28 cellular contexts compared by ENCODE assay signal in the genomic region with DNA sequence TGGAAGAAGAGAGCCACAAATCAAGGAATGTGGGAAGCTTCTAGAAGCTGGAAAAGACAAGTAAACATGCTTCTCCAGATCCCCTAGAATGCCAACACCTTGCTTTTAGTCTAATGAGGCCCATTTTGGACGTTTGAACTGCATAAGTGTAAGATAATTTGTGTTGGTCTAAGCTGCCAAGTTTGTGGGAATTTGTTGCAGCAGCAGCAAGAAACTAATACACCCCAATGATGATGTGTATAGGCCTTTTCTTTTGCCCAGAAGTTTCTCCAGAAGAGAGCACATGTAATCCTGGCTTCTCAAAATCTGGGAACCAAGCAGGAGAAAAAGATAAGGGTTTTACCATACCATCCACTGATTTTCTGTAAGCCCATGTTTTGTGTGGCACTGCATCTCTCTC.
A peak's percentile ranks its signal among the peaks of the same experiment; 100 is the strongest.
DNase-seq lines count a peak whose midpoint lies in the region; ATAC-seq, FAIRE-seq and TF ChIP-seq lines count a peak whose summit lies in the region.
"Had no signal": no experiment of that assay in that cellular context is flagged by ENCODE, and none has a peak within 500 bp of the region (broad histone marks: within the 10 kb centered on the region; RNA-seq: fewer than 3 reads in every experiment).

No MANE protein-coding gene starts in this region.

- no peak overlapping the region for H3K9ac ChIP-seq in HepG2 (ENCODE audit: insufficient read depth, low read depth, low read length)
- H3K9ac ChIP-seq: BLaER1; BLaER1 treated with 17β-estradiol and CSF1 and Interleukin-3, amounts not matched to agents 10 nM and 100 nM had no signal

- CTCF ChIA-PET in HepG2 (lab: Yijun Ruan, JAX; ENCODE audit: low intra/inter-chr PET ratio, low total read pairs) = no interaction called here

- H4K20me1 ChIP-seq in HepG2 (ENCODE audit: insufficient read depth, low read length) = no peaks in the 10 kb centered on the region
- H4K20me1 ChIP-seq: BLaER1; BLaER1 treated with 17β-estradiol and CSF1 and Interleukin-3, amounts not matched to agents 10 nM and 100 nM had no signal

- TF ChIP-seq EP300 in HepG2 (IDR thresholded peaks at IDR 0.05; ENCODE audit: low read depth in 2 of 2, low read length in 2 of 2) (no peak), HepG2 (CRISPR knock-in tag; IDR thresholded peaks at IDR 0.05; ENCODE audit: borderline replicate concordance) (no peak)

- no peak for FAIRE-seq in HepG2 (lab: Jason Lieb, UNC)
- FAIRE-seq: A204.1, A549 had no signal

- H3K27me3 ChIP-seq in HepG2 (ENCODE audit: control insufficient read depth in 1 of 2, insufficient read depth in 2 of 2, low read length in 2 of 2) (no peaks in the 10 kb centered on the region), right lobe of liver (no peaks in the 10 kb centered on the region)
- H3K27me3 ChIP-seq: BE2C; BLaER1; BLaER1 treated with 17β-estradiol and CSF1 and Interleukin-3, amounts not matched to agents 10 nM and 100 nM had no signal

- WGBS in HepG2 (ENCODE audit: low lambda C conversion rate) = 40% methylated on average over 1 of the region's 1 CpG
- 8% methylated on average over 1 of the region's 1 CpG for WGBS in right lobe of liver (ENCODE audit: insufficient coverage, low coverage, low lambda C conversion rate, missing lambda C conversion rate)

- no peaks in the 10 kb centered on the region for H3K36me3 ChIP-seq in HepG2 (replicated peaks in 1 of 2; ENCODE audit: control insufficient read depth in 1 of 2, insufficient read depth in 2 of 2, low read length in 2 of 2)
- H3K36me3 ChIP-seq in right lobe of liver = no peaks in the 10 kb centered on the region
- H3K36me3 ChIP-seq: BE2C; BLaER1; BLaER1 treated with 17β-estradiol and CSF1 and Interleukin-3, amounts not matched to agents 10 nM and 100 nM had no signal

- no peak overlapping the region for H3K4me2 ChIP-seq in HepG2 (ENCODE audit: low read depth, low read length)
- H3K4me2 ChIP-seq: A549; BLaER1; BLaER1 treated with 17β-estradiol and CSF1 and Interleukin-3, amounts not matched to agents 10 nM and 100 nM had no signal

- no TSS peak for BruUV-seq in HepG2 (replicated peaks; lab: Mats Ljungman, UMichigan)

- intact Hi-C loops in HepG2 (cut with micrococcal nuclease; ENCODE audit: unreplicated experiment) = no loop called here
- intact Hi-C loops in right lobe of liver (cut with DNase I) = no loop called here

- ATAC-seq in HepG2 (no peak), right lobe of liver (no peak)
- ATAC-seq: A549; CD8-positive, alpha-beta T cell had no signal

- no peaks in the 10 kb centered on the region for H3K79me2 ChIP-seq in HepG2 (ENCODE audit: insufficient read depth, low read length)

- no peak for TF ChIP-seq RAD21 in HepG2 (CRISPR knock-in tag; IDR thresholded peaks at IDR 0.05)

- DNase-seq in HepG2 (ENCODE audit: low spot score) = no peak
- no peak for DNase-seq in right lobe of liver
- DNase-seq: 8988T; ACHN; AML-193; BE2C; C1 segment of cervical spinal cord; Caco-2; Calu3; CD4-positive, alpha-beta memory T cell; CD4-positive, alpha-beta T cell; CD4-positive, CD25-positive, alpha-beta regulatory T cell; CD8-positive, alpha-beta memory T cell; CD8-positive, alpha-beta T cell; COR-L47; DMS 273 treated with DMSO at 0.1 percent for 48 hours; DMS153; DMS53; DMS79; DMS79 treated with DMSO at 0.1 percent for 48 hours; DND-41; EL had no signal

- H3K9me3 ChIP-seq in HepG2 (ENCODE audit: low read length) = no peaks in the 10 kb centered on the region
- no peaks in the 10 kb centered on the region for H3K9me3 ChIP-seq in right lobe of liver
- H3K9me3 ChIP-seq: A549; BE2C; BLaER1; BLaER1 treated with 17β-estradiol and CSF1 and Interleukin-3, amounts not matched to agents 10 nM and 100 nM; Caco-2 had no signal

- POLR2A ChIA-PET in HepG2 (lab: Yijun Ruan, JAX) = no interaction called here

- H3K4me1 ChIP-seq in HepG2 (ENCODE audit: insufficient read depth, low read length) (peaks cover 7% of the 10 kb centered on the region), right lobe of liver (no peaks in the 10 kb centered on the region)
- H3K4me1 ChIP-seq: A549; BLaER1; BLaER1 treated with 17β-estradiol and CSF1 and Interleukin-3, amounts not matched to agents 10 nM and 100 nM; Caco-2 had no signal

- TF ChIP-seq POLR2A in HepG2 (IDR thresholded peaks at IDR 0.05; ENCODE audit: insufficient read depth in 1 of 2, low read depth in 2 of 2, low read length in 2 of 2) (no peak), right lobe of liver (IDR thresholded peaks at IDR 0.05) (no peak)

- no peak for TF ChIP-seq CTCF in HepG2 (CRISPR knock-in tag; IDR thresholded peaks at IDR 0.05)
- no peak for TF ChIP-seq CTCF in right lobe of liver (IDR thresholded peaks at IDR 0.05)

- H2AFZ ChIP-seq in HepG2 (ENCODE audit: low read length) = no peak overlapping the region

- H3K27ac ChIP-seq in HepG2 (ENCODE audit: extremely low read length, insufficient read depth, low read length) (no peak overlapping the region), right lobe of liver (no peak overlapping the region)
- H3K27ac ChIP-seq: 22Rv1; A549; BLaER1; BLaER1 treated with 17β-estradiol and CSF1 and Interleukin-3, amounts not matched to agents 10 nM and 100 nM; C4-2B had no signal

- H3K4me3 ChIP-seq in HepG2 (replicated peaks in 1 of 3; ENCODE audit: insufficient read depth in 1 of 3, low read depth in 2 of 3, low read length in 3 of 3) (no peak overlapping the region), right lobe of liver (no peak overlapping the region)
- H3K4me3 ChIP-seq: A549; BLaER1; BLaER1 treated with 17β-estradiol and CSF1 and Interleukin-3, amounts not matched to agents 10 nM and 100 nM had no signal

- in situ Hi-C loops in HepG2 (cut with HindIII; ENCODE audit: extremely low pct_ligation_motif_present, low pct_unique_long_range_greater_than_20kb) = no loop called here

TF ChIP-seq in HepG2, 621 proteins besides CTCF, POLR2A, EP300 and RAD21:
- no peak for TF ChIP-seq ZFP1 (CRISPR knock-in tag; IDR thresholded peaks at IDR 0.05)
- TF ChIP-seq PLRG1 (conservative IDR thresholded peaks at IDR 0.05) = no peak
- no peak for TF ChIP-seq ZNF501 (CRISPR knock-in tag; IDR thresholded peaks at IDR 0.05)
- TF ChIP-seq ZNF790 (CRISPR knock-in tag; IDR thresholded peaks at IDR 0.05; ENCODE audit: borderline replicate concordance) = no peak
- TF ChIP-seq, protein P1, sequence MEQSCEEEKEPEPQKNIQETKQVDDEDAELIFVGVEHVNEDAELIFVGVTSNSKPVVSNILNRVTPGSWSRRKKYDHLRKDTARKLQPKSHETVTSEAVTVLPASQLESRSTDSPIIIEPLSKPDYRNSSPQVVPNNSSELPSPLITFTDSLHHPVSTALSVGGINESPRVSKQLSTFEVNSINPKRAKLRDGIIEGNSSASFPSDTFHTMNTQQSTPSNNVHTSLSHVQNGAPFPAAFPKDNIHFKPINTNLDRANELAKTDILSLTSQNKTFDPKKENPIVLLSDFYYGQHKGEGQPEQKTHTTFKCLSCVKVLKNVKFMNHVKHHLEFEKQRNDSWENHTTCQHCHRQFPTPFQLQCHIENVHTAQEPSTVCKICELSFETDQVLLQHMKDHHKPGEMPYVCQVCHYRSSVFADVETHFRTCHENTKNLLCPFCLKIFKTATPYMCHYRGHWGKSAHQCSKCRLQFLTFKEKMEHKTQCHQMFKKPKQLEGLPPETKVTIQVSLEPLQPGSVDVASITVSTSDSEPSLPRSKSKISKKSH (CRISPR knock-in tag; IDR thresholded peaks at IDR 0.05; ENCODE audit: borderline replicate concordance) = no peak
- TF ChIP-seq KDM3A (CRISPR knock-in tag; IDR thresholded peaks at IDR 0.05; ENCODE audit: low read depth) = no peak
- peak; percentile 97 for TF ChIP-seq ZNF12 (CRISPR knock-in tag; IDR thresholded peaks at IDR 0.05)
- no peak for TF ChIP-seq RFXAP (CRISPR knock-in tag; IDR thresholded peaks at IDR 0.05; ENCODE audit: borderline replicate concordance)
TF ChIP-seq in HepG2: peak in this region for 1.
